In genomic region chr5:139193928-139194327, GRCh38 we compare ENCODE assay signal across 11 cellular contexts. TPM values are rescaled to one million over a fixed set of nuclear protein-coding genes. Genes with fewer than 3 reads are reported as not detected.
A peak's percentile ranks its signal among the peaks of the same experiment; 100 is the strongest.
DNase-seq lines count a peak whose midpoint lies in the region; ATAC-seq and TF ChIP-seq lines count a peak whose summit lies in the region.
"Had no signal": no experiment of that assay in that cellular context is flagged by ENCODE, and none has a peak within 500 bp of the region (broad histone marks: within the 10 kb centered on the region; RNA-seq: fewer than 3 reads in every experiment).

No MANE protein-coding gene starts in this region.

- ATAC-seq in HG02678 (IDR thresholded peaks at IDR 0.05; ENCODE audit: unreplicated experiment): no peak

- H3K9me3 Mint-ChIP-seq in nephron progenitor cell: peaks cover 15% of the 10 kb centered on the region
- no peaks in the 10 kb centered on the region for H3K9me3 Mint-ChIP-seq in activated T-helper 2 cell treated with anti-CD3 and anti-CD28 coated beads, Interferon-gamma antibody, Interleukin-2, Interleukin-4, amounts not matched to agents 10 μg/mL and 5 μg/mL and 100 μg/mL, durations not matched to agents 14 hours and 24 hours and 36 hours

- DNase-seq in DMS 273 (lab: John Stamatoyannopoulos, UW; ENCODE audit: unreplicated experiment): peak; percentile 47
- DNase-seq in DMS 273 treated with DMSO at 0.1 percent for 48 hours (lab: John Stamatoyannopoulos, UW): no peak
- peak; percentile 27 for DNase-seq in KBM-7
- no peak for DNase-seq in brain microvascular endothelial cell
- no peak for DNase-seq in nephron progenitor cell
- no peak for DNase-seq in activated T-helper 2 cell treated with anti-CD3 and anti-CD28 coated beads, Interferon-gamma antibody, Interleukin-2, Interleukin-4, amounts not matched to agents 10 μg/mL and 5 μg/mL and 100 μg/mL, durations not matched to agents 14 hours and 24 hours and 36 hours (ENCODE audit: low spot score)
- DNase-seq in caudate nucleus (lab: John Stamatoyannopoulos, UW): no peak
- DNase-seq: 8988T, H7 had no signal

- TF ChIP-seq CTCF in brain microvascular endothelial cell (IDR thresholded peaks at IDR 0.05; ENCODE audit: low read depth, low read length, missing control alignments): peak; percentile 56
- TF ChIP-seq CTCF in nephron progenitor cell (IDR thresholded peaks at IDR 0.05): peak; percentile 21

- peaks cover 3% of the 10 kb centered on the region for H3K36me3 ChIP-seq in brain microvascular endothelial cell (replicated peaks)
- H3K36me3 ChIP-seq: prostate gland had no signal

- H3K27me3 ChIP-seq in brain microvascular endothelial cell (replicated peaks): no peaks in the 10 kb centered on the region

- intact Hi-C loops in activated T-helper 2 cell treated with anti-CD3 and anti-CD28 coated beads, Interferon-gamma antibody, Interleukin-2, Interleukin-4, amounts not matched to agents 10 μg/mL and 5 μg/mL and 100 μg/mL, durations not matched to agents 14 hours and 24 hours and 36 hours (cut with micrococcal nuclease): loop anchor here (5.0 kb wide), 1 partner anchor 47 kb away; no protein-coding TSS in a partner anchor

- peaks cover 38% of the 10 kb centered on the region for H3K4me1 Mint-ChIP-seq in nephron progenitor cell
- peaks cover 33% of the 10 kb centered on the region for H3K4me1 Mint-ChIP-seq in activated T-helper 2 cell treated with anti-CD3 and anti-CD28 coated beads, Interferon-gamma antibody, Interleukin-2, Interleukin-4, amounts not matched to agents 10 μg/mL and 5 μg/mL and 100 μg/mL, durations not matched to agents 14 hours and 24 hours and 36 hours (ENCODE audit: low read depth)

- H3K4me3 ChIP-seq in brain microvascular endothelial cell (ENCODE audit: low read depth, low read length): no peak overlapping the region
- H3K4me3 ChIP-seq: prostate gland had no signal

- no peak overlapping the region for H3K27ac ChIP-seq in brain microvascular endothelial cell
- no peak overlapping the region for H3K27ac ChIP-seq in caudate nucleus (ENCODE audit: low read depth, low read length)
- H3K27ac ChIP-seq: prostate gland had no signal

- no peak overlapping the region for H3K4me3 Mint-ChIP-seq in nephron progenitor cell
- no peak overlapping the region for H3K4me3 Mint-ChIP-seq in activated T-helper 2 cell treated with anti-CD3 and anti-CD28 coated beads, Interferon-gamma antibody, Interleukin-2, Interleukin-4, amounts not matched to agents 10 μg/mL and 5 μg/mL and 100 μg/mL, durations not matched to agents 14 hours and 24 hours and 36 hours (ENCODE audit: low read depth)

- peaks cover 39% of the 10 kb centered on the region for H3K36me3 Mint-ChIP-seq in nephron progenitor cell (ENCODE audit: low read depth)
- H3K36me3 Mint-ChIP-seq in activated T-helper 2 cell treated with anti-CD3 and anti-CD28 coated beads, Interferon-gamma antibody, Interleukin-2, Interleukin-4, amounts not matched to agents 10 μg/mL and 5 μg/mL and 100 μg/mL, durations not matched to agents 14 hours and 24 hours and 36 hours (ENCODE audit: low read depth): peaks cover 43% of the 10 kb centered on the region

- in situ Hi-C loops in KBM-7 (cut with MboI; ENCODE audit: low pct_unique_long_range_greater_than_20kb, low sequenced_read_pairs) (no loop called here), brain microvascular endothelial cell (cut with HindIII; ENCODE audit: low pct_ligation_motif_present, low sequenced_read_pairs) (no loop called here)

- H3K27me3 Mint-ChIP-seq in nephron progenitor cell (ENCODE audit: low read depth, poor library complexity): peaks cover 7% of the 10 kb centered on the region
- H3K27me3 Mint-ChIP-seq in activated T-helper 2 cell treated with anti-CD3 and anti-CD28 coated beads, Interferon-gamma antibody, Interleukin-2, Interleukin-4, amounts not matched to agents 10 μg/mL and 5 μg/mL and 100 μg/mL, durations not matched to agents 14 hours and 24 hours and 36 hours (ENCODE audit: low read depth): no peaks in the 10 kb centered on the region

- no peak overlapping the region for H3K27ac Mint-ChIP-seq in nephron progenitor cell
- H3K27ac Mint-ChIP-seq in activated T-helper 2 cell treated with anti-CD3 and anti-CD28 coated beads, Interferon-gamma antibody, Interleukin-2, Interleukin-4, amounts not matched to agents 10 μg/mL and 5 μg/mL and 100 μg/mL, durations not matched to agents 14 hours and 24 hours and 36 hours: no peak overlapping the region

RNA-seq across cellular contexts. Expression of gene SIL1, which starts 4.2 kb away (rescaled TPM):
- total RNA-seq in activated T-helper 2 cell treated with anti-CD3 and anti-CD28 coated beads, Interferon-gamma antibody, Interleukin-2, Interleukin-4, amounts not matched to agents 10 μg/mL and 5 μg/mL and 100 μg/mL, durations not matched to agents 14 hours and 24 hours and 36 hours: 31.1 and 37.8 TPM in 2 replicates

Comparison
In these comparisons a context has a peak if more than half of its experiments do, and no peak if none do; other contexts are left out.
1. DNase-seq: peak in DMS 273 (single experiment) and KBM-7 (single experiment); none in DMS 273 treated with DMSO at 0.1 percent for 48 hours (single experiment), brain microvascular endothelial cell (single experiment), nephron progenitor cell (single experiment), activated T-helper 2 cell treated with anti-CD3 and anti-CD28 coated beads, Interferon-gamma antibody, Interleukin-2, Interleukin-4, amounts not matched to agents 10 μg/mL and 5 μg/mL and 100 μg/mL, durations not matched to agents 14 hours and 24 hours and 36 hours (single experiment) and caudate nucleus (0 of 61).